Comparison of ENCODE assay signal across 18 cellular contexts in the genomic region with DNA sequence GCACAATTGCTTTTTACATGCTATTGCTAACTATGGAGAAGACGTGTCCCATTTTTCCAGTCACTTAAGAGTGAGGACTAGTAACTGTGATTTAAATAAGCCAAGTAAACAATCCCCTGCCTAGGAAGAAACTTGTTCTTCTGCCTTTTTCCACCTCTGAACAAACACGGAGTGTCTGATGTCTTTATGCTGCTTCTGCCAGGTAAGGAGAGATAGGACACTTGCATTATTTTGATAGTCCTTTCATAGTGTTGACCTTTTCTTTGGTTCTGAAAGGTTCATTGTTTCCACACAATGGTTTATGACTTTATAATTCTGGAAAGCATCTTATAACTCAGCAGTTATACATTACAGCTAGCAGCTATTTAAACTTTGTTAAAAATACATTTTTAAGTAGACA. TPM values are rescaled to one million over a fixed set of nuclear protein-coding genes. Genes with fewer than 3 reads are reported as not detected.
A peak's percentile ranks its signal among the peaks of the same experiment; 100 is the strongest.
DNase-seq lines count a peak whose midpoint lies in the region; ATAC-seq, FAIRE-seq and TF ChIP-seq lines count a peak whose summit lies in the region.
"Had no signal": no experiment of that assay in that cellular context is flagged by ENCODE, and none has a peak within 500 bp of the region (broad histone marks: within the 10 kb centered on the region; RNA-seq: fewer than 3 reads in every experiment).

No MANE protein-coding gene starts in this region.

- peak overlapping the region; percentile 44 for H3K27ac ChIP-seq in HepG2 (ENCODE audit: extremely low read length, insufficient read depth, low read length)
- no peak overlapping the region for H3K27ac ChIP-seq in right lobe of liver
- peak overlapping the region; percentile 93 for H3K27ac ChIP-seq in keratinocyte (ENCODE audit: control insufficient read depth, insufficient read depth, low read length)
- peak overlapping the region in 3 of 4 donors; percentile 26 to 40 (median 34) for H3K27ac ChIP-seq in upper lobe of left lung
- no peak overlapping the region for H3K27ac ChIP-seq in coronary artery
- H3K27ac ChIP-seq in endodermal cell (ENCODE audit: low read depth, low read length) = no peak overlapping the region
- H3K27ac ChIP-seq: neutrophil had no signal

- intact Hi-C loops in HepG2 (cut with micrococcal nuclease; ENCODE audit: unreplicated experiment) (no loop called here), right lobe of liver (cut with DNase I) (no loop called here)

- H3K4me1 Mint-ChIP-seq in endodermal cell = peaks cover 22% of the 10 kb centered on the region

- no peak overlapping the region for H3K27ac Mint-ChIP-seq in endodermal cell
- H3K27ac Mint-ChIP-seq: activated B cell treated with CpG ODN at 0.5 μM for 24 hours; effector memory CD8-positive, alpha-beta T cell had no signal

- dilution Hi-C loops in keratinocyte (cut with MboI; ENCODE audit: extremely low pct_ligation_motif_present, low sequenced_read_pairs) = no loop called here

- WGBS in HepG2 (ENCODE audit: low lambda C conversion rate) = 66% methylated on average over 2 of the region's 2 CpGs
- WGBS in right lobe of liver (ENCODE audit: insufficient coverage, low coverage, low lambda C conversion rate, missing lambda C conversion rate) = 88% methylated on average over 2 of the region's 2 CpGs
- WGBS in upper lobe of left lung, 2 donors = 59 to 66% methylated on average over 2 of the region's 2 CpGs
- 67 to 69% methylated on average over 2 of the region's 2 CpGs for WGBS in endodermal cell (ENCODE audit: insufficient coverage in 1 of 2, insufficient read length in 1 of 2), 2 experiments

- H3K79me2 ChIP-seq in HepG2 (ENCODE audit: insufficient read depth, low read length) (peaks cover 25% of the 10 kb centered on the region), keratinocyte (ENCODE audit: control insufficient read depth, insufficient read depth, low read length) (peaks cover 36% of the 10 kb centered on the region)

- H3K4me2 ChIP-seq in HepG2 (ENCODE audit: low read depth, low read length) (peak overlapping the region; percentile 54; the same call in 1 of the 2 replicates), keratinocyte (ENCODE audit: control insufficient read depth, extremely low read depth, insufficient read depth, low read depth, low read length) (peak overlapping the region; percentile 89)

- CTCF ChIA-PET in HepG2 (lab: Yijun Ruan, JAX; ENCODE audit: low intra/inter-chr PET ratio, low total read pairs) = interaction anchor here (1.4 kb wide), 1 partner anchor 15 kb away, joined by 3 read pairs; no protein-coding TSS in a partner anchor

- BruUV-seq in HepG2 (replicated peaks; lab: Mats Ljungman, UMichigan) = no TSS peak

- H3K9ac ChIP-seq in HepG2 (ENCODE audit: insufficient read depth, low read depth, low read length) (no peak overlapping the region), keratinocyte (ENCODE audit: control insufficient read depth, extremely low read depth, insufficient read depth, low read length) (peak overlapping the region; percentile 78), endodermal cell (ENCODE audit: extremely low read depth, low read length, poor library complexity, severe bottlenecking) (no peak overlapping the region)

- TF ChIP-seq RAD21 in HepG2 (CRISPR knock-in tag; IDR thresholded peaks at IDR 0.05) = no peak

- POLR2A ChIA-PET in HepG2 (lab: Yijun Ruan, JAX) = no interaction called here

- no peak for DNase-seq in HepG2 (ENCODE audit: low spot score)
- DNase-seq in right lobe of liver = no peak
- no peak for DNase-seq in astrocyte of the spinal cord (ENCODE audit: low read depth, low spot score)
- no peak for DNase-seq in keratinocyte (ENCODE audit: low read depth, low spot score)
- no peak for DNase-seq in upper lobe of left lung
- DNase-seq in EL = no peak
- no peak for DNase-seq in coronary artery (ENCODE audit: low spot score)
- no peak for DNase-seq in endodermal cell
- DNase-seq: activated B cell treated with CpG ODN at 0.5 μM for 24 hours; amygdala; effector memory CD8-positive, alpha-beta T cell; KBM-7; NCI-H1694; NK-92 treated with Interleukin-12 subunit alpha and Interleukin-12 subunit beta, amount 100 ng/mL, for 24 hours; stimulated activated CD8-positive, alpha-beta memory T cell treated with anti-CD3 and anti-CD28 coated beads, Interleukin-4, amount 100 ng/mL, for 48 hours had no signal

- H3K9me3 Mint-ChIP-seq in endodermal cell = no peaks in the 10 kb centered on the region
- H3K9me3 Mint-ChIP-seq: effector memory CD8-positive, alpha-beta T cell had no signal

- peaks cover 0 to 18% of the 10 kb centered on the region in 2 experiments; a peak in 2 of 5 replicates for H3K36me3 ChIP-seq in HepG2 (replicated peaks in 1 of 2; ENCODE audit: control insufficient read depth in 1 of 2, insufficient read depth in 2 of 2, low read length in 2 of 2)
- no peaks in the 10 kb centered on the region for H3K36me3 ChIP-seq in right lobe of liver
- H3K36me3 ChIP-seq in keratinocyte (ENCODE audit: control insufficient read depth in 2 of 2, extremely low read depth in 1 of 2, insufficient read depth in 2 of 2, low read length in 2 of 2) = peaks cover 2 to 4% of the 10 kb centered on the region in 2 experiments
- H3K36me3 ChIP-seq in upper lobe of left lung = no peaks in the 10 kb centered on the region
- no peaks in the 10 kb centered on the region for H3K36me3 ChIP-seq in endodermal cell (ENCODE audit: control insufficient read depth, insufficient read depth, low read length)
- H3K36me3 ChIP-seq: neutrophil had no signal

- H2AFZ ChIP-seq in HepG2 (ENCODE audit: low read length) (no peak overlapping the region), keratinocyte (ENCODE audit: control insufficient read depth, low read length) (no peak overlapping the region)

- H3K4me1 ChIP-seq in HepG2 (ENCODE audit: insufficient read depth, low read length) (peaks cover 58% of the 10 kb centered on the region), right lobe of liver (peaks cover 0 to 14% (median 5%) of the 10 kb centered on the region in 4 donors), keratinocyte (ENCODE audit: control insufficient read depth, extremely low read depth, insufficient read depth, low read length) (peaks cover 67% of the 10 kb centered on the region), upper lobe of left lung (peaks cover 13 to 40% (median 29%) of the 10 kb centered on the region in 4 donors), endodermal cell (ENCODE audit: control insufficient read depth, insufficient read depth, low read length) (no peaks in the 10 kb centered on the region)

- FAIRE-seq in HepG2 (lab: Jason Lieb, UNC) = no peak
- no peak for FAIRE-seq in keratinocyte (lab: Jason Lieb, UNC)
- FAIRE-seq: urothelium cell line had no signal

- peaks cover 3% of the 10 kb centered on the region for H3K9me1 ChIP-seq in keratinocyte (ENCODE audit: control insufficient read depth, extremely low read depth, insufficient read depth, low read length)

- H3K9me3 ChIP-seq in HepG2 (ENCODE audit: low read length) (no peaks in the 10 kb centered on the region), right lobe of liver (no peaks in the 10 kb centered on the region), keratinocyte (ENCODE audit: control insufficient read depth, low read depth, low read length) (no peaks in the 10 kb centered on the region), upper lobe of left lung (no peaks in the 10 kb centered on the region), endodermal cell (ENCODE audit: control insufficient read depth, low read length) (no peaks in the 10 kb centered on the region)
- H3K9me3 ChIP-seq: neutrophil had no signal

- in situ Hi-C loops in HepG2 (cut with HindIII; ENCODE audit: extremely low pct_ligation_motif_present, low pct_unique_long_range_greater_than_20kb) (no loop called here), astrocyte of the spinal cord (cut with HindIII; ENCODE audit: low sequenced_read_pairs) (no loop called here)

- ATAC-seq in HepG2 (no peak), right lobe of liver (no peak), upper lobe of left lung (ENCODE audit: low FRiP score in 2 of 2) (no peak)
- ATAC-seq: effector memory CD8-positive, alpha-beta T cell had no signal

- H3K27me3 ChIP-seq in HepG2 (ENCODE audit: control insufficient read depth in 1 of 2, insufficient read depth in 2 of 2, low read length in 2 of 2) (no peaks in the 10 kb centered on the region), right lobe of liver (no peaks in the 10 kb centered on the region), keratinocyte (ENCODE audit: control insufficient read depth, extremely low read depth, insufficient read depth, low read length) (no peaks in the 10 kb centered on the region), upper lobe of left lung (no peaks in the 10 kb centered on the region), endodermal cell (ENCODE audit: control insufficient read depth, insufficient read depth, low read length, poor library complexity, severe bottlenecking) (peaks cover 74% of the 10 kb centered on the region)

- TF ChIP-seq POLR2A in HepG2 (IDR thresholded peaks at IDR 0.05; ENCODE audit: insufficient read depth in 1 of 2, low read depth in 2 of 2, low read length in 2 of 2) (no peak), right lobe of liver (IDR thresholded peaks at IDR 0.05) (no peak), upper lobe of left lung (IDR thresholded peaks at IDR 0.05) (no peak)

- H3K4me3 ChIP-seq in HepG2 (replicated peaks in 1 of 3; ENCODE audit: insufficient read depth in 1 of 3, low read depth in 2 of 3, low read length in 3 of 3) = no peak overlapping the region
- no peak overlapping the region for H3K4me3 ChIP-seq in right lobe of liver
- H3K4me3 ChIP-seq in astrocyte of the spinal cord (ENCODE audit: low read depth, low read length) = peak overlapping the region; percentile 49
- H3K4me3 ChIP-seq in keratinocyte (ENCODE audit: control insufficient read depth in 2 of 3, extremely low read depth in 1 of 3, insufficient read depth in 2 of 3, low read depth in 1 of 3, low read length in 3 of 3) = peak overlapping the region; percentile 28 to 73 (median 66)
- H3K4me3 ChIP-seq in upper lobe of left lung = no peak overlapping the region
- no peak overlapping the region for H3K4me3 ChIP-seq in coronary artery
- H3K4me3 ChIP-seq in endodermal cell (ENCODE audit: low read length) = no peak overlapping the region
- H3K4me3 ChIP-seq: lung had no signal

- TF ChIP-seq EP300 in HepG2 (IDR thresholded peaks at IDR 0.05; ENCODE audit: low read depth in 2 of 2, low read length in 2 of 2) (no peak), HepG2 (CRISPR knock-in tag; IDR thresholded peaks at IDR 0.05; ENCODE audit: borderline replicate concordance) (no peak), upper lobe of left lung (IDR thresholded peaks at IDR 0.05) (no peak)

- H3K36me3 Mint-ChIP-seq in endodermal cell (ENCODE audit: low read depth) = no peaks in the 10 kb centered on the region

- H3K27me3 Mint-ChIP-seq in endodermal cell (ENCODE audit: insufficient read depth) = peaks cover 39% of the 10 kb centered on the region

- H4K20me1 ChIP-seq in HepG2 (ENCODE audit: insufficient read depth, low read length) (peaks cover 19% of the 10 kb centered on the region; the same call in 1 of the 2 replicates), keratinocyte (ENCODE audit: control insufficient read depth, extremely low read depth, insufficient read depth, low read length) (no peaks in the 10 kb centered on the region)

- H3K4me3 Mint-ChIP-seq in endodermal cell = no peak overlapping the region
- H3K4me3 Mint-ChIP-seq: activated B cell treated with CpG ODN at 0.5 μM for 24 hours; effector memory CD8-positive, alpha-beta T cell had no signal

- TF ChIP-seq CTCF in HepG2 (CRISPR knock-in tag; IDR thresholded peaks at IDR 0.05) (no peak), right lobe of liver (IDR thresholded peaks at IDR 0.05) (no peak), astrocyte of the spinal cord (IDR thresholded peaks at IDR 0.05; ENCODE audit: low read depth, low read length) (no peak), keratinocyte (optimal IDR thresholded peaks at IDR 0.05 in 1 of 3, IDR thresholded peaks at IDR 0.05 in 1 of 3, conservative IDR thresholded peaks at IDR 0.05 in 1 of 3; ENCODE audit: extremely low read depth in 1 of 3, insufficient read depth in 2 of 3, low read length in 3 of 3) (no peak), upper lobe of left lung (IDR thresholded peaks at IDR 0.05) (no peak), coronary artery (IDR thresholded peaks at IDR 0.05) (no peak), endodermal cell (conservative IDR thresholded peaks at IDR 0.05) (no peak)

RNA-seq across cellular contexts. Expression of a gene that starts 8.4 kb away (rescaled TPM):
- total RNA-seq in HepG2 (2016; rRNA removed; fragmentation: Illumina TruSeq; extraction: Trizol) (32.1 and 48.9 TPM in 2 replicates), right lobe of liver (10 to 100 TPM in 1 of 6 experiments, 1 to 10 TPM in 5; 6.8 to 11.1 (median 9.3) TPM), upper lobe of left lung (100 to 1,000 TPM in 1 of 6 donors, 10 to 100 TPM in 5; 30.2 to 104 (median 39.9) TPM), endodermal cell (1 to 10 TPM; 3.6 to 6.0 TPM)
- total RNA-seq in HepG2 (2016; cell fraction: cytosol; rRNA removed; fragmentation: Illumina TruSeq; extraction: Trizol; ENCODE audit: low read depth) = 13.6 and 13.7 TPM in 2 replicates
- 32.2 and 47.6 TPM in 2 replicates for total RNA-seq in HepG2 (2016; cell fraction: insoluble cytoplasmic fraction; rRNA removed; fragmentation: Illumina TruSeq; extraction: Trizol)
- total RNA-seq in HepG2 (2016; cell fraction: membrane; rRNA removed; fragmentation: Illumina TruSeq; extraction: Trizol) = 24.5 and 28.9 TPM in 2 replicates
- total RNA-seq in HepG2 (2016; cell fraction: nucleus; rRNA removed; fragmentation: Illumina TruSeq; extraction: Trizol) = 41.9 and 47.5 TPM in 2 replicates
- polyA plus RNA-seq in HepG2 (2011; rRNA removed) (32.4 and 35.8 TPM in 2 replicates), keratinocyte (26.4 to 49.2 TPM (median 31.1 TPM) in 3 replicates)
- 25.8 and 29.0 TPM in 2 replicates for polyA plus RNA-seq in HepG2 (2011; cell fraction: cytosol; rRNA removed)
- polyA plus RNA-seq in HepG2 (2011; cell fraction: nucleus; rRNA removed) = 17.4 and 23.9 TPM in 2 replicates
- polyA plus RNA-seq in HepG2 (2012) = 41.6 TPM in 2 replicates
- 5.0 and 5.9 TPM in 2 replicates for polyA plus RNA-seq in HepG2 (2016; cell fraction: cytosol; fragmentation: Illumina TruSeq; extraction: Trizol; ENCODE audit: low read depth)
- 33.9 and 34.7 TPM in 2 replicates for polyA plus RNA-seq in HepG2 (2016; cell fraction: insoluble cytoplasmic fraction; fragmentation: Illumina TruSeq; extraction: Trizol; ENCODE audit: low read depth)
- polyA plus RNA-seq in HepG2 (2016; cell fraction: membrane; fragmentation: Illumina TruSeq; extraction: Trizol; ENCODE audit: low read depth) = 16.2 and 18.5 TPM in 2 replicates
- 61.0 and 62.4 TPM in 2 replicates for polyA plus RNA-seq in HepG2 (2016; cell fraction: nucleus; fragmentation: Illumina TruSeq; extraction: Trizol; ENCODE audit: insufficient read depth, low read depth)
- polyA minus RNA-seq in HepG2 (2011; rRNA and poly(A)+ RNA removed; ENCODE audit: low replicate concordance) = 115 and 160 TPM in 2 replicates
- polyA minus RNA-seq in HepG2 (2011; cell fraction: cytosol; rRNA and poly(A)+ RNA removed) = 33.6 and 36.5 TPM in 2 replicates
- polyA minus RNA-seq in HepG2 (2011; cell fraction: nucleus; rRNA and poly(A)+ RNA removed) = 18.3 and 25.0 TPM in 2 replicates
- 48.7 TPM for polyA plus RNA-seq in keratinocyte (2011; ENCODE audit: low read depth)
- 23.3 and 33.9 TPM in 2 replicates for polyA plus RNA-seq in keratinocyte (2011; cell fraction: cytosol; rRNA removed)
- 44.9 and 52.7 TPM in 2 replicates for polyA plus RNA-seq in keratinocyte (2011; cell fraction: nucleus; rRNA removed)
- 25.2 and 70.7 TPM in 2 replicates for polyA plus RNA-seq in keratinocyte (2012; ENCODE audit: low replicate concordance)
- polyA minus RNA-seq in keratinocyte = 46.2 to 99.9 TPM (median 57.1 TPM) in 3 replicates
- polyA minus RNA-seq in keratinocyte (2011; cell fraction: cytosol; rRNA and poly(A)+ RNA removed) = 46.0 TPM
- polyA minus RNA-seq in keratinocyte (2011; cell fraction: nucleus; rRNA and poly(A)+ RNA removed) = 46.4 and 66.9 TPM in 2 replicates
- polyA plus RNA-seq in endodermal cell (2013, experiment 1 of 2) = 14.1 TPM
- polyA plus RNA-seq in endodermal cell (2013, experiment 2 of 2) = 13.2 TPM

RNA-seq across cellular contexts. Expression of a gene that starts 42.2 kb away (rescaled TPM):
- total RNA-seq in HepG2 (2016; rRNA removed; fragmentation: Illumina TruSeq; extraction: Trizol) (not detected in 2 replicates), right lobe of liver (not detected), upper lobe of left lung (1 to 10 TPM in 3 of 6 donors, under 1 TPM in 2, not detected in 1; 0.30 to 2.3 (median 1.4) TPM), endodermal cell (not detected)
- not detected in 2 replicates for total RNA-seq in HepG2 (2016; cell fraction: cytosol; rRNA removed; fragmentation: Illumina TruSeq; extraction: Trizol; ENCODE audit: low read depth)
- not detected in 2 replicates for total RNA-seq in HepG2 (2016; cell fraction: insoluble cytoplasmic fraction; rRNA removed; fragmentation: Illumina TruSeq; extraction: Trizol)
- not detected in 2 replicates for total RNA-seq in HepG2 (2016; cell fraction: membrane; rRNA removed; fragmentation: Illumina TruSeq; extraction: Trizol)
- total RNA-seq in HepG2 (2016; cell fraction: nucleus; rRNA removed; fragmentation: Illumina TruSeq; extraction: Trizol) = not detected in 2 replicates
- polyA plus RNA-seq in HepG2 (2011; rRNA removed) (not detected in 2 replicates), keratinocyte (8.4 to 24.9 TPM (median 14.0 TPM) in 3 replicates)
- polyA plus RNA-seq in HepG2 (2011; cell fraction: cytosol; rRNA removed) = not detected in 2 replicates
- polyA plus RNA-seq in HepG2 (2011; cell fraction: nucleus; rRNA removed) = not detected in 2 replicates
- polyA plus RNA-seq in HepG2 (2012) = not detected in 2 replicates
- not detected in 2 replicates for polyA plus RNA-seq in HepG2 (2016; cell fraction: cytosol; fragmentation: Illumina TruSeq; extraction: Trizol; ENCODE audit: low read depth)
- not detected in 2 replicates for polyA plus RNA-seq in HepG2 (2016; cell fraction: insoluble cytoplasmic fraction; fragmentation: Illumina TruSeq; extraction: Trizol; ENCODE audit: low read depth)
- polyA plus RNA-seq in HepG2 (2016; cell fraction: membrane; fragmentation: Illumina TruSeq; extraction: Trizol; ENCODE audit: low read depth) = not detected in 2 replicates
- polyA plus RNA-seq in HepG2 (2016; cell fraction: nucleus; fragmentation: Illumina TruSeq; extraction: Trizol; ENCODE audit: insufficient read depth, low read depth) = not detected in 2 replicates
- polyA minus RNA-seq in HepG2 (2011; rRNA and poly(A)+ RNA removed; ENCODE audit: low replicate concordance) = 19.1 TPM in 1 of 2 replicates, not detected in the other
- not detected in 2 replicates for polyA minus RNA-seq in HepG2 (2011; cell fraction: cytosol; rRNA and poly(A)+ RNA removed)
- not detected in 2 replicates for polyA minus RNA-seq in HepG2 (2011; cell fraction: nucleus; rRNA and poly(A)+ RNA removed)
- 19.2 TPM for polyA plus RNA-seq in keratinocyte (2011; ENCODE audit: low read depth)
- polyA plus RNA-seq in keratinocyte (2011; cell fraction: cytosol; rRNA removed) = 7.7 and 14.8 TPM in 2 replicates
- polyA plus RNA-seq in keratinocyte (2011; cell fraction: nucleus; rRNA removed) = 29.0 and 31.6 TPM in 2 replicates
- 4.6 and 45.2 TPM in 2 replicates for polyA plus RNA-seq in keratinocyte (2012; ENCODE audit: low replicate concordance)
- 2.3 to 20.6 TPM (median 5.9 TPM) in 3 replicates for polyA minus RNA-seq in keratinocyte
- 2.3 TPM for polyA minus RNA-seq in keratinocyte (2011; cell fraction: cytosol; rRNA and poly(A)+ RNA removed)
- 10.4 and 15.0 TPM in 2 replicates for polyA minus RNA-seq in keratinocyte (2011; cell fraction: nucleus; rRNA and poly(A)+ RNA removed)
- polyA plus RNA-seq in endodermal cell (2013, experiment 1 of 2) = not detected
- polyA plus RNA-seq in endodermal cell (2013, experiment 2 of 2) = not detected
- total RNA-seq: activated B cell treated with CpG ODN at 0.5 μM for 24 hours had no signal

Comparison
In these comparisons a context has a peak if more than half of its experiments do, and no peak if none do; other contexts are left out.
1. H3K27ac ChIP-seq: peak in HepG2 (single experiment), keratinocyte (single experiment) and upper lobe of left lung (3 of 4); none in right lobe of liver (0 of 3), coronary artery (0 of 2) and endodermal cell (single experiment).
2. H3K4me3 ChIP-seq: peak in astrocyte of the spinal cord (single experiment) and keratinocyte (3 of 3); none in HepG2 (0 of 3), right lobe of liver (0 of 3), upper lobe of left lung (0 of 4), coronary artery (single experiment) and endodermal cell (single experiment).